In genomic region chr10:50325449-50326188, GRCh38 we compare ENCODE assay signal across 9 cellular contexts.
A peak's percentile ranks its signal among the peaks of the same experiment; 100 is the strongest.
DNase-seq lines count a peak whose midpoint lies in the region; ATAC-seq and TF ChIP-seq lines count a peak whose summit lies in the region.
"Had no signal": no experiment of that assay in that cellular context is flagged by ENCODE, and none has a peak within 500 bp of the region (broad histone marks: within the 10 kb centered on the region; RNA-seq: fewer than 3 reads in every experiment).

No MANE protein-coding gene starts in this region.

- TF ChIP-seq CTCF in GM12865 (IDR thresholded peaks at IDR 0.05; ENCODE audit: insufficient read depth, low read depth, low read length, missing control alignments) (no peak), NB4 (IDR thresholded peaks at IDR 0.05; ENCODE audit: low read depth, low read length) (no peak)

- peak overlapping the region in 5 of 8 donors; percentile 27 to 64 (median 47) for H3K4me3 Mint-ChIP-seq in naive B cell
- H3K4me3 Mint-ChIP-seq: T-cell had no signal

- no peaks in the 10 kb centered on the region for H3K27me3 Mint-ChIP-seq in naive B cell
- H3K27me3 Mint-ChIP-seq: T-cell had no signal

- H3K4me3 ChIP-seq in GM12865 (ENCODE audit: low read depth, low read length): no peak overlapping the region
- H3K4me3 ChIP-seq in NB4 (ENCODE audit: low read depth, low read length): no peak overlapping the region

- DNase-seq in GM12865 (ENCODE audit: low read depth) (peak; percentile 64), H4 (ENCODE audit: low spot score) (peak; percentile 96), NB4 (ENCODE audit: low read depth) (peak; percentile 81), dermis blood vessel endothelial cell (peak; percentile 73), naive B cell (no peak), hypothalamus (lab: John Stamatoyannopoulos, UW) (no peak)
- no peak for DNase-seq in stimulated activated CD4-positive, alpha-beta T cell treated with anti-CD3 and anti-CD28 coated beads, Interleukin-15, amount 100 ng/mL, for 24 hours
- DNase-seq: T-cell had no signal

- no peak for ATAC-seq in naive B cell (ENCODE audit: low read depth in 2 of 2)
- no peak for ATAC-seq in HG03045 (IDR thresholded peaks at IDR 0.05; ENCODE audit: unreplicated experiment)

- peaks cover 19 to 25% of the 10 kb centered on the region in 2 donors for H3K36me3 Mint-ChIP-seq in naive B cell

- no peak for TF ChIP-seq POLR2A in NB4 (IDR thresholded peaks at IDR 0.05; ENCODE audit: extremely low read depth, insufficient read length)

- H3K9me3 Mint-ChIP-seq in naive B cell: no peaks in the 10 kb centered on the region
- H3K9me3 Mint-ChIP-seq: T-cell had no signal

- peak overlapping the region in 2 of 6 donors; percentile 40 to 82 for H3K27ac Mint-ChIP-seq in naive B cell
- H3K27ac Mint-ChIP-seq: T-cell had no signal

- peaks cover 23 to 41% (median 37%) of the 10 kb centered on the region in 3 donors for H3K4me1 Mint-ChIP-seq in naive B cell

Comparison
In these comparisons a context has a peak if more than half of its experiments do, and no peak if none do; other contexts are left out.
1. DNase-seq: peak in GM12865 (single experiment), H4 (single experiment), NB4 (single experiment) and dermis blood vessel endothelial cell (single experiment); none in naive B cell (single experiment), hypothalamus (0 of 51) and stimulated activated CD4-positive, alpha-beta T cell treated with anti-CD3 and anti-CD28 coated beads, Interleukin-15, amount 100 ng/mL, for 24 hours (single experiment).